ENCODE assay signal across 24 cellular contexts in genomic region chr11:126808851-126809250, GRCh38.
DNase-seq lines count a peak whose midpoint lies in the region; ATAC-seq, FAIRE-seq and TF ChIP-seq lines count a peak whose summit lies in the region.
"Had no signal": no experiment of that assay in that cellular context is flagged by ENCODE, and none has a peak within 500 bp of the region (broad histone marks: within the 10 kb centered on the region; RNA-seq: fewer than 3 reads in every experiment).

No MANE protein-coding gene starts in this region.

- intact Hi-C loops in dorsolateral prefrontal cortex (cut with DNase I) = loop anchor here in 1 of 2 donors (5.0 kb wide), 1 partner anchor 173 kb away; no protein-coding TSS in a partner anchor
- intact Hi-C loops in thyroid gland (cut with DNase I) = no loop called here

- no peak for FAIRE-seq in GM12892 (lab: Jason Lieb, UNC)
- FAIRE-seq: endothelial cell of umbilical vein, kidney had no signal

- H3K27ac ChIP-seq in dorsolateral prefrontal cortex (peak overlapping the region in 57 of 59 donors; percentile 26 to 91 (median 75)), thyroid gland (peak overlapping the region in 1 of 3 donors; percentile 3)
- H3K27ac ChIP-seq: tibial artery had no signal

- TF ChIP-seq CTCF in dorsolateral prefrontal cortex (IDR thresholded peaks at IDR 0.05 in 54 of 56, conservative IDR thresholded peaks at IDR 0.05 in 2 of 56; ENCODE audit: low read depth in 1 of 56, partially characterized antibody in 56 of 56) (no peak), thyroid gland (IDR thresholded peaks at IDR 0.05) (no peak)

- DNase-seq in RPMI7951 (ENCODE audit: low read depth) (peak; percentile 62), dorsolateral prefrontal cortex (peak in 2 of 10 donors; percentile 48 to 50), midbrain (lab: John Stamatoyannopoulos, UW) (peak; percentile 64), thyroid gland (peak; percentile 37 to 55), NCI-H748 treated with DMSO at 0.1 percent for 48 hours (lab: John Stamatoyannopoulos, UW) (no peak), left lobe of liver (ENCODE audit: low spot score) (no peak), GM12892 (ENCODE audit: insufficient read length) (no peak)
- DNase-seq: activated CD8-positive, alpha-beta T cell treated with anti-CD3 and anti-CD28 coated beads, Interleukin-2, amount 10 ng/mL, durations not matched to agents 7 days and 5 days; activated effector memory CD4-positive, alpha-beta T cell treated with Interleukin-2 at 50 U/mL for 16 hours; aorta; Caco-2; GF-D8; H7; kidney; NCI-H1105; NCI-H2029; NCI-H526 treated with DMSO at 0.1 percent for 48 hours; SK-N-SH; stimulated activated CD4-positive, alpha-beta T cell treated with anti-CD3 and anti-CD28 coated beads, Interleukin-15, amount 100 ng/mL, for 24 hours; stimulated activated naive CD4-positive, alpha-beta T cell treated with Interleukin-2 at 50 U/mL for 16 hours; T-helper 17 cell; tibial artery had no signal

- no peak for TF ChIP-seq POLR2A in thyroid gland (IDR thresholded peaks at IDR 0.05)
- no peak for TF ChIP-seq POLR2A in GM12892 (IDR thresholded peaks at IDR 0.05; ENCODE audit: low read depth, low read length)

- no peaks in the 10 kb centered on the region for H3K9me3 ChIP-seq in thyroid gland
- H3K9me3 ChIP-seq: Caco-2, SK-N-SH, tibial artery had no signal

- H3K36me3 ChIP-seq in thyroid gland = no peaks in the 10 kb centered on the region
- H3K36me3 ChIP-seq: tibial artery had no signal

- H3K27me3 ChIP-seq in dorsolateral prefrontal cortex (no peaks in the 10 kb centered on the region), thyroid gland (no peaks in the 10 kb centered on the region)
- H3K27me3 ChIP-seq: tibial artery had no signal

- peaks cover 14 to 19% of the 10 kb centered on the region in 2 donors for H3K4me1 ChIP-seq in thyroid gland
- H3K4me1 ChIP-seq: Caco-2, tibial artery had no signal

- ATAC-seq in left lobe of liver = no peak
- ATAC-seq: activated CD8-positive, alpha-beta T cell treated with anti-CD3 and anti-CD28 coated beads, Interleukin-2, amount 10 ng/mL, durations not matched to agents 7 days and 5 days; T-helper 17 cell had no signal

- H3K4me3 ChIP-seq in dorsolateral prefrontal cortex (peak overlapping the region in 2 of 59 donors; percentile 7 to 14), thyroid gland (replicated peaks in 1 of 3) (no peak overlapping the region)
- H3K4me3 ChIP-seq: lung, tibial artery had no signal

- 19 to 38% methylated on average over 2 of the region's 2 CpGs for WGBS in thyroid gland, 2 donors

Comparison
In these comparisons a context has a peak if more than half of its experiments do, and no peak if none do; other contexts are left out.
1. DNase-seq: peak in RPMI7951 (single experiment), midbrain (single experiment) and thyroid gland (2 of 2); none in NCI-H748 treated with DMSO at 0.1 percent for 48 hours (single experiment), left lobe of liver (single experiment) and GM12892 (single experiment).